9 cellular contexts compared by ENCODE assay signal in genomic region chr17:82698974-82699442, GRCh38. TPM values are rescaled to one million over a fixed set of nuclear protein-coding genes. Genes with fewer than 3 reads are reported as not detected.
DNase-seq lines count a peak whose midpoint lies in the region; ATAC-seq and TF ChIP-seq lines count a peak whose summit lies in the region.
"Had no signal": no experiment of that assay in that cellular context is flagged by ENCODE, and none has a peak within 500 bp of the region (broad histone marks: within the 10 kb centered on the region; RNA-seq: fewer than 3 reads in every experiment).

No MANE protein-coding gene starts in this region.

- peaks cover 7% of the 10 kb centered on the region for H3K4me1 Mint-ChIP-seq in Caco-2 (ENCODE audit: low read depth, unreplicated experiment)
- H3K4me1 Mint-ChIP-seq in activated CD8-positive, alpha-beta T cell treated with anti-CD3 and anti-CD28 coated beads, Interleukin-2, amount 10 ng/mL, durations not matched to agents 7 days and 5 days (ENCODE audit: low read depth), result peaks cover 5% of the 10 kb centered on the region

- peaks cover 8% of the 10 kb centered on the region for H3K9me3 ChIP-seq in Caco-2
- peaks cover 0 to 13% (median 0%) of the 10 kb centered on the region in 4 donors for H3K9me3 ChIP-seq in tibial nerve

- DNase-seq in Caco-2 (no peak), left colon (no peak), tibial nerve (ENCODE audit: low spot score in 2 of 2) (no peak), NCI-H446 (lab: John Stamatoyannopoulos, UW) (no peak)
- no peak for DNase-seq in activated CD8-positive, alpha-beta T cell treated with anti-CD3 and anti-CD28 coated beads, Interleukin-2, amount 10 ng/mL, durations not matched to agents 7 days and 5 days
- no peak for DNase-seq in activated effector memory CD4-positive, alpha-beta T cell treated with Interleukin-2 at 50 U/mL for 16 hours
- no peak for DNase-seq in activated naive CD4-positive, alpha-beta T cell treated with Interleukin-2 at 50 U/mL for 16 hours

- peak overlapping the region; percentile 84 for H3K4me3 Mint-ChIP-seq in Caco-2 (ENCODE audit: unreplicated experiment)
- peak overlapping the region; percentile 68 for H3K4me3 Mint-ChIP-seq in activated CD8-positive, alpha-beta T cell treated with anti-CD3 and anti-CD28 coated beads, Interleukin-2, amount 10 ng/mL, durations not matched to agents 7 days and 5 days

- H3K4me1 ChIP-seq in Caco-2, result peaks cover 21% of the 10 kb centered on the region
- H3K4me1 ChIP-seq in tibial nerve, result peaks cover 0 to 36% (median 17%) of the 10 kb centered on the region in 4 donors

- TF ChIP-seq POLR2A in tibial nerve (IDR thresholded peaks at IDR 0.05), result no peak

- peak; percentile 16 for ATAC-seq in HG02678 (IDR thresholded peaks at IDR 0.05; ENCODE audit: unreplicated experiment)
- no peak for ATAC-seq in activated CD8-positive, alpha-beta T cell treated with anti-CD3 and anti-CD28 coated beads, Interleukin-2, amount 10 ng/mL, durations not matched to agents 7 days and 5 days
- peak; percentile 8 for ATAC-seq in left colon

- H3K4me3 ChIP-seq in Caco-2 (ENCODE audit: low read depth, low read length) (peak overlapping the region; percentile 69), tibial nerve (peak overlapping the region; percentile 53 to 97 (median 72))

- peaks cover 8% of the 10 kb centered on the region for H3K36me3 Mint-ChIP-seq in Caco-2 (ENCODE audit: insufficient read depth, unreplicated experiment)
- H3K36me3 Mint-ChIP-seq in activated CD8-positive, alpha-beta T cell treated with anti-CD3 and anti-CD28 coated beads, Interleukin-2, amount 10 ng/mL, durations not matched to agents 7 days and 5 days (ENCODE audit: low read depth), result no peaks in the 10 kb centered on the region

- WGBS in tibial nerve, 2 donors, result 10 to 28% methylated on average over 5 to 25 of the region's 45 CpGs

- no peaks in the 10 kb centered on the region for H3K27me3 ChIP-seq in Caco-2 (replicated peaks; ENCODE audit: control insufficient read depth, insufficient read depth, low read length)
- no peaks in the 10 kb centered on the region for H3K27me3 ChIP-seq in tibial nerve

- H3K36me3 ChIP-seq in Caco-2 (ENCODE audit: control insufficient read depth, insufficient read depth, low read length) (no peaks in the 10 kb centered on the region), tibial nerve (peaks cover 0 to 13% (median 0%) of the 10 kb centered on the region in 3 donors)

- intact Hi-C loops in Caco-2 (cut with micrococcal nuclease; ENCODE audit: unreplicated experiment) (loop anchor here (2.0 kb wide), 1 partner anchor 18 kb away; the partner anchor contains the start of gene FN3KRP), left colon (cut with DNase I, micrococcal nuclease) (no loop called here)

- H3K9me3 Mint-ChIP-seq in Caco-2 (ENCODE audit: unreplicated experiment), result peaks cover 12% of the 10 kb centered on the region
- peaks cover 7% of the 10 kb centered on the region for H3K9me3 Mint-ChIP-seq in activated CD8-positive, alpha-beta T cell treated with anti-CD3 and anti-CD28 coated beads, Interleukin-2, amount 10 ng/mL, durations not matched to agents 7 days and 5 days (ENCODE audit: insufficient read depth)

- POLR2A ChIA-PET in Caco-2 (lab: Charles Lee), result interaction anchor here (0.6 kb wide), 1 partner anchor 191 kb away, joined by 5 read pairs; no protein-coding TSS in a partner anchor
- POLR2A ChIA-PET in activated CD8-positive, alpha-beta T cell treated with anti-CD3 and anti-CD28 coated beads, Interleukin-2, amount 10 ng/mL, durations not matched to agents 7 days and 5 days (lab: Charles Lee), result no interaction called here

- peak overlapping the region; percentile 54 to 91 (median 76) for H3K27ac ChIP-seq in tibial nerve

- no TSS peak for BruUV-seq in Caco-2 (replicated peaks; lab: Mats Ljungman, UMichigan)

- CTCF ChIA-PET in Caco-2 (lab: Charles Lee), result no interaction called here
- CTCF ChIA-PET in activated CD8-positive, alpha-beta T cell treated with anti-CD3 and anti-CD28 coated beads, Interleukin-2, amount 10 ng/mL, durations not matched to agents 7 days and 5 days (lab: Charles Lee), result interaction anchor here (1.0 kb wide), 1 partner anchor 8 kb away, joined by 4 read pairs; no protein-coding TSS in a partner anchor

- H3K27ac Mint-ChIP-seq in Caco-2 (ENCODE audit: unreplicated experiment), result peak overlapping the region; percentile 61
- peak overlapping the region; percentile 3 for H3K27ac Mint-ChIP-seq in activated CD8-positive, alpha-beta T cell treated with anti-CD3 and anti-CD28 coated beads, Interleukin-2, amount 10 ng/mL, durations not matched to agents 7 days and 5 days

- no peaks in the 10 kb centered on the region for H3K27me3 Mint-ChIP-seq in Caco-2 (ENCODE audit: insufficient read depth, unreplicated experiment)
- H3K27me3 Mint-ChIP-seq in activated CD8-positive, alpha-beta T cell treated with anti-CD3 and anti-CD28 coated beads, Interleukin-2, amount 10 ng/mL, durations not matched to agents 7 days and 5 days (ENCODE audit: low read depth), result peaks cover 14% of the 10 kb centered on the region

- TF ChIP-seq EP300 in tibial nerve (IDR thresholded peaks at IDR 0.05), result peak in 1 of 2 donors; percentile 41

- TF ChIP-seq CTCF in Caco-2 (IDR thresholded peaks at IDR 0.05; ENCODE audit: insufficient read depth in 1 of 2, low read depth in 1 of 2, low read length in 1 of 2, severe bottlenecking in 1 of 2, unreplicated experiment in 1 of 2), result no peak
- TF ChIP-seq CTCF in tibial nerve (IDR thresholded peaks at IDR 0.05), result no peak

RNA-seq across cellular contexts. Expression of gene RAB40B, which starts 0.5 kb away (rescaled TPM):
- 6.3 and 8.8 TPM in 2 replicates for total RNA-seq in Caco-2 (2022)
- total RNA-seq in activated CD8-positive, alpha-beta T cell treated with anti-CD3 and anti-CD28 coated beads, Interleukin-2, amount 10 ng/mL, durations not matched to agents 7 days and 5 days, result 1 to 10 TPM; 1.3 to 2.2 TPM
- 10 to 100 TPM; 29.4 to 29.5 TPM for total RNA-seq in left colon
- total RNA-seq in tibial nerve, result 10 to 100 TPM; 27.3 to 39.0 (median 36.7) TPM

RNA-seq across cellular contexts. Expression of gene FN3KRP, which starts 17.5 kb away (rescaled TPM):
- total RNA-seq in Caco-2 (2022), result 47.2 and 53.6 TPM in 2 replicates
- 10 to 100 TPM; 41.8 to 43.8 TPM for total RNA-seq in activated CD8-positive, alpha-beta T cell treated with anti-CD3 and anti-CD28 coated beads, Interleukin-2, amount 10 ng/mL, durations not matched to agents 7 days and 5 days
- total RNA-seq in left colon, result 10 to 100 TPM; 32.0 to 32.4 TPM
- total RNA-seq in tibial nerve, result 10 to 100 TPM; 17.4 to 22.5 (median 21.0) TPM

RNA-seq across cellular contexts. Expression of gene FN3K, which starts 36.4 kb away (rescaled TPM):
- total RNA-seq in Caco-2 (2022), result 55.7 and 60.0 TPM in 2 replicates
- total RNA-seq in activated CD8-positive, alpha-beta T cell treated with anti-CD3 and anti-CD28 coated beads, Interleukin-2, amount 10 ng/mL, durations not matched to agents 7 days and 5 days, result 1 to 10 TPM; 1.7 to 1.9 TPM
- total RNA-seq in left colon, result 10 to 100 TPM; 48.3 to 63.1 TPM
- total RNA-seq in tibial nerve, result 10 to 100 TPM; 13.3 to 45.5 (median 18.7) TPM
- total RNA-seq: HT1080 had no signal

RNA-seq across cellular contexts. Expression of gene WDR45B, which starts 50.8 kb away (rescaled TPM):
- total RNA-seq in Caco-2 (2022) (106 and 110 TPM in 2 replicates), left colon (10 to 100 TPM; 67.1 to 77.9 TPM), tibial nerve (100 to 1,000 TPM in 1 of 4 donors, 10 to 100 TPM in 3; 64.9 to 114 (median 88.5) TPM)
- total RNA-seq in activated CD8-positive, alpha-beta T cell treated with anti-CD3 and anti-CD28 coated beads, Interleukin-2, amount 10 ng/mL, durations not matched to agents 7 days and 5 days, result 10 to 100 TPM; 38.2 to 40.2 TPM

RNA-seq across cellular contexts. Expression of gene TBCD, which starts 52.9 kb away (rescaled TPM):
- 94.6 and 108 TPM in 2 replicates for total RNA-seq in Caco-2 (2022)
- total RNA-seq in activated CD8-positive, alpha-beta T cell treated with anti-CD3 and anti-CD28 coated beads, Interleukin-2, amount 10 ng/mL, durations not matched to agents 7 days and 5 days, result 100 to 1,000 TPM; 112 to 122 TPM
- 10 to 100 TPM; 44.4 to 54.1 TPM for total RNA-seq in left colon
- 100 to 1,000 TPM in 1 of 4 donors, 10 to 100 TPM in 3; 42.6 to 115 (median 87.9) TPM for total RNA-seq in tibial nerve

Comparison
In these comparisons a context has a peak if more than half of its experiments do, and no peak if none do; other contexts are left out.
1. RNA of gene FN3K, which starts 36.4 kb away (total RNA-seq): 48.3 to 63.1 TPM in left colon, 55.7 to 60.0 TPM in Caco-2 and 13.3 to 45.5 TPM in tibial nerve; 1.7 to 1.9 TPM in activated CD8-positive, alpha-beta T cell treated with anti-CD3 and anti-CD28 coated beads, Interleukin-2, amount 10 ng/mL, durations not matched to agents 7 days and 5 days; every median in the first group is over 4 times any median in the second.